In the genomic region with DNA sequence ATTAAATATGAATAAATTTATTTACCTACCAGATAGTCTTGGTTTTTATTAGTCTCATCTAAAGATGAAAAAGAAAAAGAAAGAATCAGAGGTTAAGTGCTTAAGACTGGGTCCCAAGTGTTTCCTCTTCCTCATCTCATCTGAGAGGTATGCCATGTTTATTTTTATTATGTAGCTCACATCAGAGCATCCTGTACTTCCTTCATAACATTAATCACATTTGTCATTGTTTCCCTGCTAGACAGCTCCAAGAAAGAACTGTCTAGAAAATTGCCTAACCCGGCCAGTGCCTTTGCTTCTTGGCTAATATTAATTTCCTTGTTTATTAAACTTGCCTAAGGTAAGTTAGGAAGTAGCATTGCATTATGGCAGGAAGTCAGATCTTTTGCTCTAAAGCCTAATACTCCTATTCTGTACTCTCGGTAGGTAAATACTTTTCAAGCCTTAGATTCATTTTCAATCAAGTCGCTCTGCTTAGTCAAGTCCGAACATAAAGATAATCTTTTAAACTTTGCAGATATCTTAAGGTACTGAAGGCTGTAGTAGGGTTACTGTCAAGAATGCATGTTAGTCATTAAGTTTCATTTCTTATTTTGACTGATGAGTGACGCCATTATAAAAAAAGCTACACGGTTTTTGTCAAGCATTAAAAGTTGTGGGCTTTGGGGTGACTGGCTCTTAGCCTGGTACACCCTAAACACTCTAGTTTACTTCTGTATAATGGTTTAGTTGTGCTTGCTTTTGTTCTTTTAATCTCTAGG, we compare ENCODE assay signal across 11 cellular contexts. TPM values are rescaled to one million over a fixed set of nuclear protein-coding genes. Genes with fewer than 3 reads are reported as not detected.
DNase-seq lines count a peak whose midpoint lies in the region; ATAC-seq and TF ChIP-seq lines count a peak whose summit lies in the region.
"Had no signal": no experiment of that assay in that cellular context is flagged by ENCODE, and none has a peak within 500 bp of the region (broad histone marks: within the 10 kb centered on the region; RNA-seq: fewer than 3 reads in every experiment).

No MANE protein-coding gene starts in this region.

- H3K36me3 Mint-ChIP-seq in activated CD8-positive, alpha-beta T cell treated with anti-CD3 and anti-CD28 coated beads, Interleukin-2, amount 10 ng/mL, durations not matched to agents 7 days and 5 days (ENCODE audit: low read depth): peaks cover 45% of the 10 kb centered on the region

- H3K4me3 Mint-ChIP-seq in activated CD8-positive, alpha-beta T cell treated with anti-CD3 and anti-CD28 coated beads, Interleukin-2, amount 10 ng/mL, durations not matched to agents 7 days and 5 days: no peak overlapping the region

- intact Hi-C loops in PC-9 (cut with micrococcal nuclease; ENCODE audit: unreplicated experiment): no loop called here

- H3K9me3 ChIP-seq in PC-9 (ENCODE audit: insufficient read depth, low read depth): no peaks in the 10 kb centered on the region
- H3K9me3 ChIP-seq: psoas muscle had no signal

- H3K9me2 ChIP-seq in PC-9 (ENCODE audit: insufficient read depth): no peaks in the 10 kb centered on the region

- H3K27me3 Mint-ChIP-seq in activated CD8-positive, alpha-beta T cell treated with anti-CD3 and anti-CD28 coated beads, Interleukin-2, amount 10 ng/mL, durations not matched to agents 7 days and 5 days (ENCODE audit: low read depth): no peaks in the 10 kb centered on the region

- H3K4me1 ChIP-seq in PC-9 (replicated peaks; ENCODE audit: insufficient read depth): no peaks in the 10 kb centered on the region
- H3K4me1 ChIP-seq: psoas muscle had no signal

- H3K4me1 Mint-ChIP-seq in activated CD8-positive, alpha-beta T cell treated with anti-CD3 and anti-CD28 coated beads, Interleukin-2, amount 10 ng/mL, durations not matched to agents 7 days and 5 days (ENCODE audit: low read depth): peaks cover 7% of the 10 kb centered on the region

- POLR2A ChIA-PET in activated CD8-positive, alpha-beta T cell treated with anti-CD3 and anti-CD28 coated beads, Interleukin-2, amount 10 ng/mL, durations not matched to agents 7 days and 5 days (lab: Charles Lee): interaction anchor here (1.7 kb wide), 1 partner anchor 46 kb away, joined by 4 read pairs; no protein-coding TSS in a partner anchor
- POLR2A ChIA-PET in PC-9 (lab: Charles Lee; ENCODE audit: unreplicated experiment): no interaction called here

- DNase-seq in EH (ENCODE audit: low read depth) (peak; percentile 77), fibroblast of villous mesenchyme (ENCODE audit: low read depth) (peak; percentile 10), mesenteric fat pad (ENCODE audit: low spot score) (no peak), PC-9 (no peak)
- no peak for DNase-seq in activated CD8-positive, alpha-beta T cell treated with anti-CD3 and anti-CD28 coated beads, Interleukin-2, amount 10 ng/mL, durations not matched to agents 7 days and 5 days
- DNase-seq: COR-L47, psoas muscle had no signal

- H3K4me2 ChIP-seq in PC-9: no peak overlapping the region

- CTCF ChIA-PET in activated CD8-positive, alpha-beta T cell treated with anti-CD3 and anti-CD28 coated beads, Interleukin-2, amount 10 ng/mL, durations not matched to agents 7 days and 5 days (lab: Charles Lee): no interaction called here
- CTCF ChIA-PET in PC-9 (lab: Charles Lee): no interaction called here

- no peaks in the 10 kb centered on the region for H3K36me3 ChIP-seq in PC-9 (ENCODE audit: low read depth)

- H3F3A ChIP-seq in PC-9 (ENCODE audit: insufficient read depth, low read depth): no peaks in the 10 kb centered on the region

- no peak for TF ChIP-seq CTCF in fibroblast of villous mesenchyme (IDR thresholded peaks at IDR 0.05; ENCODE audit: insufficient read depth, low read depth, low read length)
- no peak for TF ChIP-seq CTCF in PC-9 (conservative IDR thresholded peaks at IDR 0.05)

- peaks cover 8% of the 10 kb centered on the region; the same call in 1 of the 2 replicates for H4K20me1 ChIP-seq in PC-9 (ENCODE audit: insufficient read depth)

- H3K4me3 ChIP-seq in fibroblast of villous mesenchyme (ENCODE audit: low read depth, low read length): no peak overlapping the region
- no peak overlapping the region for H3K4me3 ChIP-seq in PC-9
- H3K4me3 ChIP-seq: psoas muscle had no signal

- no peaks in the 10 kb centered on the region for H3K79me2 ChIP-seq in PC-9 (ENCODE audit: low read depth)

- no peaks in the 10 kb centered on the region for H3K27me3 ChIP-seq in PC-9 (ENCODE audit: insufficient read depth, low read depth)

- peaks cover 5% of the 10 kb centered on the region for H3K9me3 Mint-ChIP-seq in activated CD8-positive, alpha-beta T cell treated with anti-CD3 and anti-CD28 coated beads, Interleukin-2, amount 10 ng/mL, durations not matched to agents 7 days and 5 days (ENCODE audit: insufficient read depth)

- no TSS peak for BruUV-seq in PC-9 (replicated peaks; lab: Mats Ljungman, UMichigan)

- ATAC-seq in GM18868 (IDR thresholded peaks at IDR 0.05; ENCODE audit: unreplicated experiment): peak; percentile 57
- no peak for ATAC-seq in activated CD8-positive, alpha-beta T cell treated with anti-CD3 and anti-CD28 coated beads, Interleukin-2, amount 10 ng/mL, durations not matched to agents 7 days and 5 days
- no peak for ATAC-seq in HG02759 (IDR thresholded peaks at IDR 0.05; ENCODE audit: unreplicated experiment)
- ATAC-seq: Panc1 had no signal

- H3K27ac ChIP-seq in PC-9: no peak overlapping the region
- H3K27ac ChIP-seq: HL-60, psoas muscle had no signal

- H3K27ac Mint-ChIP-seq in activated CD8-positive, alpha-beta T cell treated with anti-CD3 and anti-CD28 coated beads, Interleukin-2, amount 10 ng/mL, durations not matched to agents 7 days and 5 days: peak overlapping the region; percentile 15

- H2AFZ ChIP-seq in PC-9: no peak overlapping the region

RNA-seq across cellular contexts. Expression of gene ZMYND11, which starts 47.4 kb away (rescaled TPM):
- 10 to 100 TPM; 41.3 to 42.0 TPM for total RNA-seq in activated CD8-positive, alpha-beta T cell treated with anti-CD3 and anti-CD28 coated beads, Interleukin-2, amount 10 ng/mL, durations not matched to agents 7 days and 5 days
- 46.4 and 53.5 TPM in 2 replicates for total RNA-seq in fibroblast of villous mesenchyme
- total RNA-seq in mesenteric fat pad: 68.0 TPM
- total RNA-seq in PC-9 (2021): 51.7 and 54.0 TPM in 2 replicates

Comparison
In these comparisons a context has a peak if more than half of its experiments do, and no peak if none do; other contexts are left out.
1. DNase-seq: peak in EH (single experiment) and fibroblast of villous mesenchyme (single experiment); none in activated CD8-positive, alpha-beta T cell treated with anti-CD3 and anti-CD28 coated beads, Interleukin-2, amount 10 ng/mL, durations not matched to agents 7 days and 5 days (single experiment), mesenteric fat pad (single experiment) and PC-9 (0 of 2).